ENCODE assay signal across 1 cellular context in the genomic region with DNA sequence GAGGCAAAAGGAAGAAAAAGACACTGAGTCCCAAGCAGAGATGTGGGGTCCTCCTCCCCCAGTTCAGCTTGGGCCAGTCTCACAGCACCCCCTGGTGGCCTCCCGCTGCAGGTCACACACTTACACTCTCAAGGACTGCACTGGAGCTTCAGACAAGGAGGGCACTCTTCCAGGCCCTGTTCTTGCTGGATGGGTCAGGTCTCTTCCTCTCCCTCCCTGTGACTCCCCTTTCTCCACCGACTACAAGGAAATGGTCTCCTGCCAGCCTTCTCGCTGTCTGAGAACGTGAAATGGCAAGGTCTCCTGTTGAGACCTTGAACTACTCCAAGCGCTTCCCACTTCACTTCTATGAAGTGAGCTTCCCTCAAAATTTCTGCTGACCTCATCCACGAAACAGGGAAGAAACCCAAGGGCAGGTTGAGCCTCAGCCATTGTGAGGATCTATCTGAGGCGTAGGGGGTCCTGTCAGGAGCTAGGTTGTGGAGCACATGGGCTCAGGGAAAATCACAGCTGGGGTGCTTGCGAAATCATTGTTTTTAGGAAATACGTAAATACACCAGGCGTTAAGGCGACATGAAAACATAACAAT.
TF ChIP-seq lines count a peak whose summit lies in the region.

No MANE protein-coding gene starts in this region.

TF ChIP-seq in HEK293, 187 proteins besides CTCF, POLR2A, EP300 and RAD21 (continued from another document):
- TF ChIP-seq, protein P1, sequence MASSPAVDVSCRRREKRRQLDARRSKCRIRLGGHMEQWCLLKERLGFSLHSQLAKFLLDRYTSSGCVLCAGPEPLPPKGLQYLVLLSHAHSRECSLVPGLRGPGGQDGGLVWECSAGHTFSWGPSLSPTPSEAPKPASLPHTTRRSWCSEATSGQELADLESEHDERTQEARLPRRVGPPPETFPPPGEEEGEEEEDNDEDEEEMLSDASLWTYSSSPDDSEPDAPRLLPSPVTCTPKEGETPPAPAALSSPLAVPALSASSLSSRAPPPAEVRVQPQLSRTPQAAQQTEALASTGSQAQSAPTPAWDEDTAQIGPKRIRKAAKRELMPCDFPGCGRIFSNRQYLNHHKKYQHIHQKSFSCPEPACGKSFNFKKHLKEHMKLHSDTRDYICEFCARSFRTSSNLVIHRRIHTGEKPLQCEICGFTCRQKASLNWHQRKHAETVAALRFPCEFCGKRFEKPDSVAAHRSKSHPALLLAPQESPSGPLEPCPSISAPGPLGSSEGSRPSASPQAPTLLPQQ (tag by site-specific recombination; IDR thresholded peaks at IDR 0.05), result 0 out of 2 replicates have a peak, but pooled peaks have one; percentile 23
- peak; percentile 70 for TF ChIP-seq ZNF654 (tag by site-specific recombination; IDR thresholded peaks at IDR 0.05; ENCODE audit: low read depth)
- TF ChIP-seq ZNF561 (tag by site-specific recombination; IDR thresholded peaks at IDR 0.05; ENCODE audit: borderline replicate concordance), result no peak
- no peak for TF ChIP-seq KLF7 (tag by site-specific recombination; IDR thresholded peaks at IDR 0.05; ENCODE audit: borderline replicate concordance)
- TF ChIP-seq ZNF600 (tag by site-specific recombination; IDR thresholded peaks at IDR 0.05), result no peak
- TF ChIP-seq HOXC10 (CRISPR knock-in tag; IDR thresholded peaks at IDR 0.05), result no peak
- no peak for TF ChIP-seq ZNF596 (tag by site-specific recombination; IDR thresholded peaks at IDR 0.05)
- TF ChIP-seq, protein P2, sequence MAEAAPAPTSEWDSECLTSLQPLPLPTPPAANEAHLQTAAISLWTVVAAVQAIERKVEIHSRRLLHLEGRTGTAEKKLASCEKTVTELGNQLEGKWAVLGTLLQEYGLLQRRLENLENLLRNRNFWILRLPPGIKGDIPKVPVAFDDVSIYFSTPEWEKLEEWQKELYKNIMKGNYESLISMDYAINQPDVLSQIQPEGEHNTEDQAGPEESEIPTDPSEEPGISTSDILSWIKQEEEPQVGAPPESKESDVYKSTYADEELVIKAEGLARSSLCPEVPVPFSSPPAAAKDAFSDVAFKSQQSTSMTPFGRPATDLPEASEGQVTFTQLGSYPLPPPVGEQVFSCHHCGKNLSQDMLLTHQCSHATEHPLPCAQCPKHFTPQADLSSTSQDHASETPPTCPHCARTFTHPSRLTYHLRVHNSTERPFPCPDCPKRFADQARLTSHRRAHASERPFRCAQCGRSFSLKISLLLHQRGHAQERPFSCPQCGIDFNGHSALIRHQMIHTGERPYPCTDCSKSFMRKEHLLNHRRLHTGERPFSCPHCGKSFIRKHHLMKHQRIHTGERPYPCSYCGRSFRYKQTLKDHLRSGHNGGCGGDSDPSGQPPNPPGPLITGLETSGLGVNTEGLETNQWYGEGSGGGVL (tag by site-specific recombination; IDR thresholded peaks at IDR 0.05), result no peak
- TF ChIP-seq, protein P3, sequence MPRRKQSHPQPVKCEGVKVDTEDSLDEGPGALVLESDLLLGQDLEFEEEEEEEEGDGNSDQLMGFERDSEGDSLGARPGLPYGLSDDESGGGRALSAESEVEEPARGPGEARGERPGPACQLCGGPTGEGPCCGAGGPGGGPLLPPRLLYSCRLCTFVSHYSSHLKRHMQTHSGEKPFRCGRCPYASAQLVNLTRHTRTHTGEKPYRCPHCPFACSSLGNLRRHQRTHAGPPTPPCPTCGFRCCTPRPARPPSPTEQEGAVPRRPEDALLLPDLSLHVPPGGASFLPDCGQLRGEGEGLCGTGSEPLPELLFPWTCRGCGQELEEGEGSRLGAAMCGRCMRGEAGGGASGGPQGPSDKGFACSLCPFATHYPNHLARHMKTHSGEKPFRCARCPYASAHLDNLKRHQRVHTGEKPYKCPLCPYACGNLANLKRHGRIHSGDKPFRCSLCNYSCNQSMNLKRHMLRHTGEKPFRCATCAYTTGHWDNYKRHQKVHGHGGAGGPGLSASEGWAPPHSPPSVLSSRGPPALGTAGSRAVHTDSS (tag by site-specific recombination; IDR thresholded peaks at IDR 0.05), result no peak
- no peak for TF ChIP-seq ZNF624 (tag by site-specific recombination; IDR thresholded peaks at IDR 0.05)
- no peak for TF ChIP-seq ZNF223 (tag by site-specific recombination; IDR thresholded peaks at IDR 0.05)
- no peak for TF ChIP-seq ZNF37A (tag by site-specific recombination; IDR thresholded peaks at IDR 0.05)
- TF ChIP-seq ZNF155 (tag by site-specific recombination; IDR thresholded peaks at IDR 0.05), result no peak
- no peak for TF ChIP-seq TRIM28 (IDR thresholded peaks at IDR 0.05; ENCODE audit: borderline replicate concordance, low read length)
- no peak for TF ChIP-seq MYNN (tag by site-specific recombination; IDR thresholded peaks at IDR 0.05; ENCODE audit: borderline replicate concordance)
- no peak for TF ChIP-seq ZNF558 (tag by site-specific recombination; IDR thresholded peaks at IDR 0.05)
- no peak for TF ChIP-seq SALL2 (tag by site-specific recombination; IDR thresholded peaks at IDR 0.05; ENCODE audit: borderline replicate concordance)
- TF ChIP-seq, protein P4, sequence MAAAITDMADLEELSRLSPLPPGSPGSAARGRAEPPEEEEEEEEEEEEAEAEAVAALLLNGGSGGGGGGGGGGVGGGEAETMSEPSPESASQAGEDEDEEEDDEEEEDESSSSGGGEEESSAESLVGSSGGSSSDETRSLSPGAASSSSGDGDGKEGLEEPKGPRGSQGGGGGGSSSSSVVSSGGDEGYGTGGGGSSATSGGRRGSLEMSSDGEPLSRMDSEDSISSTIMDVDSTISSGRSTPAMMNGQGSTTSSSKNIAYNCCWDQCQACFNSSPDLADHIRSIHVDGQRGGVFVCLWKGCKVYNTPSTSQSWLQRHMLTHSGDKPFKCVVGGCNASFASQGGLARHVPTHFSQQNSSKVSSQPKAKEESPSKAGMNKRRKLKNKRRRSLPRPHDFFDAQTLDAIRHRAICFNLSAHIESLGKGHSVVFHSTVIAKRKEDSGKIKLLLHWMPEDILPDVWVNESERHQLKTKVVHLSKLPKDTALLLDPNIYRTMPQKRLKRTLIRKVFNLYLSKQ (tag by site-specific recombination; IDR thresholded peaks at IDR 0.05; ENCODE audit: borderline replicate concordance), result no peak
- TF ChIP-seq IKZF3 (tag by site-specific recombination; IDR thresholded peaks at IDR 0.05), result no peak
